In the genomic region with DNA sequence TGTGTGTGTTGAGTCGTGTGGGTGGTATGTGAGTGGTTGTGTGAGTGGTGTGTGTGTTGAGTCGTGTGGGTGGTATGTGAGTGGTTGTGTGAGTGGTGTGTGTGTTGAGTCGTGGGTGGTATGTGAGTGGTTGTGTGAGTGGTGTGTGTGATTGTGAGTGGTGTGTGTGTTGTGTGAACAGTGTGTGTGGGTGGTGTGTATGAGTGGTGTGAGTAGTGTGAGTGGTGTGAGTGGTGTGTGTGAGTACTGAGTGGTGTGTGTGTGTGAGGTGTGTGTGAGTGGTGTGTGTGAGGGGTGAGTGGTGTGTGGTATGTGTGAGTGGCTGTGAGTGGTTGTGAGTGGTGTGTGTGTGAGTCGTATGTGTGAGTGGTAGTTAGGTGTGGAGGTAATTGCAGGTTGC, we compare ENCODE assay signal across 3 cellular contexts. TPM values are rescaled to one million over a fixed set of nuclear protein-coding genes. Genes with fewer than 3 reads are reported as not detected.
"Had no signal": no experiment of that assay in that cellular context is flagged by ENCODE, and none has a peak within 500 bp of the region (broad histone marks: within the 10 kb centered on the region; RNA-seq: fewer than 3 reads in every experiment).

No MANE protein-coding gene starts in this region.

RNA-seq across cellular contexts. Expression of a gene that starts 17.5 kb away (rescaled TPM):
- total RNA-seq: activated CD4-positive, alpha-beta T cell treated with anti-CD3 and anti-CD28 coated beads, Interleukin-2, amount 10 ng/mL, durations not matched to agents 24 days and 14 days; epithelial cell of proximal tubule had no signal
- polyA plus RNA-seq: smooth muscle cell had no signal

RNA-seq across cellular contexts. Expression of a gene that starts 38.2 kb away (rescaled TPM):
- total RNA-seq: epithelial cell of proximal tubule had no signal
- polyA plus RNA-seq: smooth muscle cell had no signal
